1 cellular context compared by ENCODE assay signal in the genomic region with DNA sequence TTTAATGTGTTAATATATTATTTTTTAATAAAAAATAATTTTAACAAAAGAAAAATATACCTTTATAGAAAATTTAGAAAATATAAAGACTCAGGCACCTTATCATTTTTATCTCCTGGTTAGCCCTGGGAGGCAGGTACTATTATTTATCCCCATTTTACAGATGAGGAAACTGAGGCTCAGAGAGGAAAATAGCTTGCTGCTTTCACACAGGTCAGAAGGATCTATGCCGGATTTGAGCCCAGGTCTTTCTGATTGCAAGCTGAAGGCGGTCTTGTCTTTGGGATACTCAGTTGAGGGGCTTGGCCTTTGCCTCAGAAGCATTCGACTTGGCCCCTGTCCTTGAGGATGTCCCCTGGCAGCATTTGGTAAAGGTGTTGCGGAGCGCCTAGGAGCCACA.
TF ChIP-seq lines count a peak whose summit lies in the region.

No MANE protein-coding gene starts in this region.

TF ChIP-seq in K562, 482 proteins besides CTCF, POLR2A, EP300 and RAD21:
- TF ChIP-seq RFX1 (IDR thresholded peaks at IDR 0.05) (no peak), ZBTB34 (CRISPR knock-in tag; IDR thresholded peaks at IDR 0.05) (no peak), NFE2L1 (tag; IDR thresholded peaks at IDR 0.05; ENCODE audit: borderline replicate concordance, low read depth) (no peak), ADNP (tag; IDR thresholded peaks at IDR 0.05) (peak; percentile 54; the same call in 1 of the 2 replicates), CUX1 (CRISPR knock-in tag; IDR thresholded peaks at IDR 0.05) (no peak), KDM5B (IDR thresholded peaks at IDR 0.05; ENCODE audit: insufficient replicate concordance, low read depth, low read length) (no peak), RBM25 (IDR thresholded peaks at IDR 0.05; ENCODE audit: low read depth, low read length, severe bottlenecking) (peak; percentile 84), POLR2AphosphoS2 (IDR thresholded peaks at IDR 0.05; ENCODE audit: low read length) (no peak)
- TF ChIP-seq, protein P1, sequence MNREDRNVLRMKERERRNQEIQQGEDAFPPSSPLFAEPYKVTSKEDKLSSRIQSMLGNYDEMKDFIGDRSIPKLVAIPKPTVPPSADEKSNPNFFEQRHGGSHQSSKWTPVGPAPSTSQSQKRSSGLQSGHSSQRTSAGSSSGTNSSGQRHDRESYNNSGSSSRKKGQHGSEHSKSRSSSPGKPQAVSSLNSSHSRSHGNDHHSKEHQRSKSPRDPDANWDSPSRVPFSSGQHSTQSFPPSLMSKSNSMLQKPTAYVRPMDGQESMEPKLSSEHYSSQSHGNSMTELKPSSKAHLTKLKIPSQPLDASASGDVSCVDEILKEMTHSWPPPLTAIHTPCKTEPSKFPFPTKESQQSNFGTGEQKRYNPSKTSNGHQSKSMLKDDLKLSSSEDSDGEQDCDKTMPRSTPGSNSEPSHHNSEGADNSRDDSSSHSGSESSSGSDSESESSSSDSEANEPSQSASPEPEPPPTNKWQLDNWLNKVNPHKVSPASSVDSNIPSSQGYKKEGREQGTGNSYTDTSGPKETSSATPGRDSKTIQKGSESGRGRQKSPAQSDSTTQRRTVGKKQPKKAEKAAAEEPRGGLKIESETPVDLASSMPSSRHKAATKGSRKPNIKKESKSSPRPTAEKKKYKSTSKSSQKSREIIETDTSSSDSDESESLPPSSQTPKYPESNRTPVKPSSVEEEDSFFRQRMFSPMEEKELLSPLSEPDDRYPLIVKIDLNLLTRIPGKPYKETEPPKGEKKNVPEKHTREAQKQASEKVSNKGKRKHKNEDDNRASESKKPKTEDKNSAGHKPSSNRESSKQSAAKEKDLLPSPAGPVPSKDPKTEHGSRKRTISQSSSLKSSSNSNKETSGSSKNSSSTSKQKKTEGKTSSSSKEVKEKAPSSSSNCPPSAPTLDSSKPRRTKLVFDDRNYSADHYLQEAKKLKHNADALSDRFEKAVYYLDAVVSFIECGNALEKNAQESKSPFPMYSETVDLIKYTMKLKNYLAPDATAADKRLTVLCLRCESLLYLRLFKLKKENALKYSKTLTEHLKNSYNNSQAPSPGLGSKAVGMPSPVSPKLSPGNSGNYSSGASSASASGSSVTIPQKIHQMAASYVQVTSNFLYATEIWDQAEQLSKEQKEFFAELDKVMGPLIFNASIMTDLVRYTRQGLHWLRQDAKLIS (CRISPR knock-in tag; IDR thresholded peaks at IDR 0.05) = no peak
